In genomic region chr10:100043344-100043743, GRCh38 we compare ENCODE assay signal across 10 cellular contexts. TPM values are rescaled to one million over a fixed set of nuclear protein-coding genes. Genes with fewer than 3 reads are reported as not detected.
A peak's percentile ranks its signal among the peaks of the same experiment; 100 is the strongest.
DNase-seq lines count a peak whose midpoint lies in the region; ATAC-seq and TF ChIP-seq lines count a peak whose summit lies in the region.
"Had no signal": no experiment of that assay in that cellular context is flagged by ENCODE, and none has a peak within 500 bp of the region (broad histone marks: within the 10 kb centered on the region; RNA-seq: fewer than 3 reads in every experiment).

No MANE protein-coding gene starts in this region.

- ATAC-seq in heart right ventricle (no peak), lower lobe of right lung (no peak), HG02588 (IDR thresholded peaks at IDR 0.05; ENCODE audit: unreplicated experiment) (no peak), HG02884 (IDR thresholded peaks at IDR 0.05; ENCODE audit: unreplicated experiment) (no peak), GM19467 (IDR thresholded peaks at IDR 0.05; ENCODE audit: unreplicated experiment) (no peak)

- 80 to 93% methylated on average over 2 of the region's 2 CpGs for WGBS in heart right ventricle, 2 donors
- WGBS in urinary bladder = 91% methylated on average over 2 of the region's 2 CpGs

- H3K4me3 ChIP-seq in heart right ventricle (no peak overlapping the region), lower lobe of right lung (no peak overlapping the region), urinary bladder (ENCODE audit: low read depth, low read length) (no peak overlapping the region)

- H3K9me3 ChIP-seq in heart right ventricle (no peaks in the 10 kb centered on the region), lower lobe of right lung (no peaks in the 10 kb centered on the region)

- intact Hi-C loops in heart right ventricle (cut with DNase I) = loop anchor here in 2 of 10 donors (10.0 kb wide), 1 partner anchor 69 kb away; no protein-coding TSS in a partner anchor
- intact Hi-C loops in cardiac septum (cut with DNase I) = no loop called here
- intact Hi-C loops in lower lobe of right lung (cut with DNase I) = no loop called here

- H3K27me3 ChIP-seq in heart right ventricle (no peaks in the 10 kb centered on the region), lower lobe of right lung (ENCODE audit: low read depth) (no peaks in the 10 kb centered on the region)

- TF ChIP-seq CTCF in heart right ventricle (IDR thresholded peaks at IDR 0.05) = no peak
- TF ChIP-seq CTCF in lower lobe of right lung (IDR thresholded peaks at IDR 0.05) = no peak

- H3K27ac ChIP-seq in heart right ventricle (peak overlapping the region; percentile 32 to 81 (median 73)), lower lobe of right lung (peak overlapping the region; percentile 31), urinary bladder (ENCODE audit: low read depth) (peak overlapping the region; percentile 80)

- H3K4me1 ChIP-seq in heart right ventricle = peaks cover 0 to 44% (median 36%) of the 10 kb centered on the region in 9 donors
- H3K4me1 ChIP-seq in lower lobe of right lung = peaks cover 4% of the 10 kb centered on the region
- peaks cover 2% of the 10 kb centered on the region for H3K4me1 ChIP-seq in urinary bladder (ENCODE audit: insufficient read depth)

- no peak for DNase-seq in heart right ventricle
- no peak for DNase-seq in cardiac septum (ENCODE audit: low spot score)
- peak; percentile 55 for DNase-seq in RKO (ENCODE audit: low spot score)
- no peak for DNase-seq in lower lobe of right lung
- DNase-seq: activated CD4-positive, alpha-beta T cell treated with anti-CD3 and anti-CD28 coated beads for 4 hours; CD8-positive, alpha-beta memory T cell had no signal

- H3K36me3 ChIP-seq in heart right ventricle = no peaks in the 10 kb centered on the region
- no peaks in the 10 kb centered on the region for H3K36me3 ChIP-seq in lower lobe of right lung
- H3K36me3 ChIP-seq in urinary bladder (ENCODE audit: insufficient read depth) = no peaks in the 10 kb centered on the region

RNA-seq across cellular contexts. Expression of gene DNMBP, which starts 33.6 kb away (rescaled TPM):
- total RNA-seq in heart right ventricle (1 to 10 TPM; 5.4 to 8.1 (median 7.1) TPM), cardiac septum (5.6 TPM), lower lobe of right lung (13.7 TPM), urinary bladder (31.8 TPM)
- polyA plus RNA-seq in heart right ventricle (1 to 10 TPM; 5.1 to 8.0 TPM), urinary bladder (26.2 TPM)

RNA-seq across cellular contexts. Expression of gene CPN1, which starts 38.3 kb away (rescaled TPM):
- total RNA-seq in heart right ventricle (not detected), cardiac septum (not detected), lower lobe of right lung (not detected), urinary bladder (0.16 TPM)
- polyA plus RNA-seq in heart right ventricle (not detected), urinary bladder (0.05 TPM)
- total RNA-seq: CD8-positive, alpha-beta memory T cell had no signal
- polyA plus RNA-seq: CD8-positive, alpha-beta memory T cell had no signal
